In the genomic region with DNA sequence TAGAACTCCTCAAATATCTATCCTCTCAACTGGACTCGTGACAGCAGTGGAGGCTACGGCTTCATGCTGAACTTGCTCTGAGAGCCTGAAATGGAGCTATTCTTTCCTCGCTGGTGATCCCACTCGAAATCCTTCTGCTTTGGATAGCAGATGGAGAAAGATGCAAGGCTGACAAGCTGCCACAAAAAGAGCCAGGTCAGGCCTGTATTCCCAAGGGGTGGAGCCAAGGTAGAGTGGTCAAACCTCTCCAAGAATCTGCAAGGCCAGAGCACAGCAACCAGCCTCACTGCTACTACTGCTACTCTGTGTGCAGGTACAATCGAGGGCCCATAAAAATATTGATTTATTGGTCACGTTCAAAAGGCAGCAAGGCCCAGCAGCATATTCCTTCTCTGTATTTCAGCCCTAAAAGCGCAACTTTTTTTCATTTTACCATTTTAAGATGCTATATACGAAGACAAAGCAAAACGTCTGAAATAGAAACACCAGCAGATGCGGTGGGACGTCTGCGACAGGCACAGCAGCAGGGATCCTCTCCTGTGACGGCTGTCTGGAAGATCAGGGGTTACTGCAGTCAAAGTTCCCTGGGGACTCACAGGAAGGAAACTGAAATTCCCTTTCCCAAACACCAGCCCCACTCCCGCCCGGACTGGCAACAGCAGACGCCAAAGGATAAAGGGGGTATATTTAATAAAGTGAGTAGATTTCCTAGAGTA, we compare ENCODE assay signal across 1 cellular context.
TF ChIP-seq lines count a peak whose summit lies in the region.

No MANE protein-coding gene starts in this region.

TF ChIP-seq in IMR-90, 13 proteins besides CTCF, POLR2A, EP300 and RAD21 (continued from another document):
- TF ChIP-seq, protein P1, sequence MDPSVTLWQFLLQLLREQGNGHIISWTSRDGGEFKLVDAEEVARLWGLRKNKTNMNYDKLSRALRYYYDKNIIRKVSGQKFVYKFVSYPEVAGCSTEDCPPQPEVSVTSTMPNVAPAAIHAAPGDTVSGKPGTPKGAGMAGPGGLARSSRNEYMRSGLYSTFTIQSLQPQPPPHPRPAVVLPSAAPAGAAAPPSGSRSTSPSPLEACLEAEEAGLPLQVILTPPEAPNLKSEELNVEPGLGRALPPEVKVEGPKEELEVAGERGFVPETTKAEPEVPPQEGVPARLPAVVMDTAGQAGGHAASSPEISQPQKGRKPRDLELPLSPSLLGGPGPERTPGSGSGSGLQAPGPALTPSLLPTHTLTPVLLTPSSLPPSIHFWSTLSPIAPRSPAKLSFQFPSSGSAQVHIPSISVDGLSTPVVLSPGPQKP (IDR thresholded peaks at IDR 0.05; ENCODE audit: borderline replicate concordance, low read depth, low read length) = no peak
- TF ChIP-seq BHLHE40 (IDR thresholded peaks at IDR 0.05; ENCODE audit: low read depth, low read length) = no peak
- TF ChIP-seq MXI1 (IDR thresholded peaks at IDR 0.05; ENCODE audit: borderline replicate concordance, low read depth, low read length) = no peak
- TF ChIP-seq SMC3 (IDR thresholded peaks at IDR 0.05; ENCODE audit: low read depth, low read length) = no peak
TF ChIP-seq in IMR-90: peak in this region for 0.
